In the genomic region with DNA sequence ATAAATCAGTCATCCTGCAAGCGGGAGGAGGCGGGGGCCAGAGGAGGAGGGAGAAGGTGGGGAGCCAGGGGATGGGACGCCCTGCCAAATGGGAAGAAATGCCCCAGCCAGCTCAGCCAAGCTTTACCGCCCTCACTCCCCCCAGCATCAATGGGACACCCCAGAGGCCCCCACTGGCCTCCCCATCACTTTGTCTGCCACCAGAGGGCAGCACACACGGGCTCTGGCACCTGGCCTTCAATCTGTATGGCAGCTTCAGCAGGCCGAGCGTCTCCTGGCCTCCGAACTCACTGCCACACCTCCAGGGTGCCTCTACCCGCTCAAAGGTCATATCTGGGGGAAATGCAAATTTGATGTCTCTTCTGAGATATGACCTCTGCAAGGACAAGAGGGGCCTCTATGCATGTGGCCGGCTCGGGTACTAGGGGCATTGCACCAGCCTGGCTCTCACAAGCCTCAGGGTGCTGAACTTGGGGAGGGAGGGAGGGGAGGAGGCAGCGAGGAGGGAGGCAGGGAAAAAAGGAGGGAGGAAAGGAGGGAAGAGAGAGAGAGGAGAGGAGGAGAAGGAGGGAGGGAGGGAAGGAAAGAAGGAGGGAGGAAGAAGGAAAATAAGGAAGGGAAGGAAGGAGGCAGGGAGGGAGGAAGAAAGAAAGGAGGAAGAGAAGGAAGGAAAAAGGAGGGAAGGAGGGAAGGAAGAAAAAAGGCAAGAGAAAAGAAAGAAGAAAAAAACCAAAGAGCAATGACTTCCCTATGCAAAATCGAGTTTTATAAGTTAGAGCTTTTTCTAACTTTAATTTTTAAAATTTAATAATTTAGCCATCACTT, we compare ENCODE assay signal across 1 cellular context.
TF ChIP-seq lines count a peak whose summit lies in the region.

No MANE protein-coding gene starts in this region.

TF ChIP-seq in K562, 482 proteins besides CTCF, POLR2A, EP300 and RAD21 (continued from another document and continues in another):
- TF ChIP-seq, protein P1, sequence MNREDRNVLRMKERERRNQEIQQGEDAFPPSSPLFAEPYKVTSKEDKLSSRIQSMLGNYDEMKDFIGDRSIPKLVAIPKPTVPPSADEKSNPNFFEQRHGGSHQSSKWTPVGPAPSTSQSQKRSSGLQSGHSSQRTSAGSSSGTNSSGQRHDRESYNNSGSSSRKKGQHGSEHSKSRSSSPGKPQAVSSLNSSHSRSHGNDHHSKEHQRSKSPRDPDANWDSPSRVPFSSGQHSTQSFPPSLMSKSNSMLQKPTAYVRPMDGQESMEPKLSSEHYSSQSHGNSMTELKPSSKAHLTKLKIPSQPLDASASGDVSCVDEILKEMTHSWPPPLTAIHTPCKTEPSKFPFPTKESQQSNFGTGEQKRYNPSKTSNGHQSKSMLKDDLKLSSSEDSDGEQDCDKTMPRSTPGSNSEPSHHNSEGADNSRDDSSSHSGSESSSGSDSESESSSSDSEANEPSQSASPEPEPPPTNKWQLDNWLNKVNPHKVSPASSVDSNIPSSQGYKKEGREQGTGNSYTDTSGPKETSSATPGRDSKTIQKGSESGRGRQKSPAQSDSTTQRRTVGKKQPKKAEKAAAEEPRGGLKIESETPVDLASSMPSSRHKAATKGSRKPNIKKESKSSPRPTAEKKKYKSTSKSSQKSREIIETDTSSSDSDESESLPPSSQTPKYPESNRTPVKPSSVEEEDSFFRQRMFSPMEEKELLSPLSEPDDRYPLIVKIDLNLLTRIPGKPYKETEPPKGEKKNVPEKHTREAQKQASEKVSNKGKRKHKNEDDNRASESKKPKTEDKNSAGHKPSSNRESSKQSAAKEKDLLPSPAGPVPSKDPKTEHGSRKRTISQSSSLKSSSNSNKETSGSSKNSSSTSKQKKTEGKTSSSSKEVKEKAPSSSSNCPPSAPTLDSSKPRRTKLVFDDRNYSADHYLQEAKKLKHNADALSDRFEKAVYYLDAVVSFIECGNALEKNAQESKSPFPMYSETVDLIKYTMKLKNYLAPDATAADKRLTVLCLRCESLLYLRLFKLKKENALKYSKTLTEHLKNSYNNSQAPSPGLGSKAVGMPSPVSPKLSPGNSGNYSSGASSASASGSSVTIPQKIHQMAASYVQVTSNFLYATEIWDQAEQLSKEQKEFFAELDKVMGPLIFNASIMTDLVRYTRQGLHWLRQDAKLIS (CRISPR knock-in tag; IDR thresholded peaks at IDR 0.05), result peak; percentile 67; the same call in 1 of the 2 replicates
- peak in 1 of 2 experiments; percentile 88; a peak in 2 of 4 replicates for TF ChIP-seq RCOR1 (IDR thresholded peaks at IDR 0.05; ENCODE audit: borderline replicate concordance in 1 of 2, low read depth in 2 of 2, low read length in 2 of 2)
- TF ChIP-seq, protein P2, sequence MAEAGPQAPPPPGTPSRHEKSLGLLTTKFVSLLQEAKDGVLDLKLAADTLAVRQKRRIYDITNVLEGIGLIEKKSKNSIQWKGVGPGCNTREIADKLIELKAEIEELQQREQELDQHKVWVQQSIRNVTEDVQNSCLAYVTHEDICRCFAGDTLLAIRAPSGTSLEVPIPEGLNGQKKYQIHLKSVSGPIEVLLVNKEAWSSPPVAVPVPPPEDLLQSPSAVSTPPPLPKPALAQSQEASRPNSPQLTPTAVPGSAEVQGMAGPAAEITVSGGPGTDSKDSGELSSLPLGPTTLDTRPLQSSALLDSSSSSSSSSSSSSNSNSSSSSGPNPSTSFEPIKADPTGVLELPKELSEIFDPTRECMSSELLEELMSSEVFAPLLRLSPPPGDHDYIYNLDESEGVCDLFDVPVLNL (CRISPR knock-in tag; IDR thresholded peaks at IDR 0.05; ENCODE audit: low read depth), result no peak
- no peak for TF ChIP-seq ZNF707 (CRISPR knock-in tag; conservative IDR thresholded peaks at IDR 0.05)
- TF ChIP-seq KLF6 (CRISPR knock-in tag; IDR thresholded peaks at IDR 0.05; ENCODE audit: borderline replicate concordance), result no peak
- TF ChIP-seq PYGO2 (tag; IDR thresholded peaks at IDR 0.05), result no peak
- TF ChIP-seq, protein P3, sequence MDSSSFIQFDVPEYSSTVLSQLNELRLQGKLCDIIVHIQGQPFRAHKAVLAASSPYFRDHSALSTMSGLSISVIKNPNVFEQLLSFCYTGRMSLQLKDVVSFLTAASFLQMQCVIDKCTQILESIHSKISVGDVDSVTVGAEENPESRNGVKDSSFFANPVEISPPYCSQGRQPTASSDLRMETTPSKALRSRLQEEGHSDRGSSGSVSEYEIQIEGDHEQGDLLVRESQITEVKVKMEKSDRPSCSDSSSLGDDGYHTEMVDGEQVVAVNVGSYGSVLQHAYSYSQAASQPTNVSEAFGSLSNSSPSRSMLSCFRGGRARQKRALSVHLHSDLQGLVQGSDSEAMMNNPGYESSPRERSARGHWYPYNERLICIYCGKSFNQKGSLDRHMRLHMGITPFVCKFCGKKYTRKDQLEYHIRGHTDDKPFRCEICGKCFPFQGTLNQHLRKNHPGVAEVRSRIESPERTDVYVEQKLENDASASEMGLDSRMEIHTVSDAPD (CRISPR knock-in tag; IDR thresholded peaks at IDR 0.05), result no peak
- TF ChIP-seq, protein P4, sequence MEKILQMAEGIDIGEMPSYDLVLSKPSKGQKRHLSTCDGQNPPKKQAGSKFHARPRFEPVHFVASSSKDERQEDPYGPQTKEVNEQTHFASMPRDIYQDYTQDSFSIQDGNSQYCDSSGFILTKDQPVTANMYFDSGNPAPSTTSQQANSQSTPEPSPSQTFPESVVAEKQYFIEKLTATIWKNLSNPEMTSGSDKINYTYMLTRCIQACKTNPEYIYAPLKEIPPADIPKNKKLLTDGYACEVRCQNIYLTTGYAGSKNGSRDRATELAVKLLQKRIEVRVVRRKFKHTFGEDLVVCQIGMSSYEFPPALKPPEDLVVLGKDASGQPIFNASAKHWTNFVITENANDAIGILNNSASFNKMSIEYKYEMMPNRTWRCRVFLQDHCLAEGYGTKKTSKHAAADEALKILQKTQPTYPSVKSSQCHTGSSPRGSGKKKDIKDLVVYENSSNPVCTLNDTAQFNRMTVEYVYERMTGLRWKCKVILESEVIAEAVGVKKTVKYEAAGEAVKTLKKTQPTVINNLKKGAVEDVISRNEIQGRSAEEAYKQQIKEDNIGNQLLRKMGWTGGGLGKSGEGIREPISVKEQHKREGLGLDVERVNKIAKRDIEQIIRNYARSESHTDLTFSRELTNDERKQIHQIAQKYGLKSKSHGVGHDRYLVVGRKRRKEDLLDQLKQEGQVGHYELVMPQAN (IDR thresholded peaks at IDR 0.05; ENCODE audit: borderline replicate concordance), result peak; percentile 58; the same call in 1 of the 2 replicates
- TF ChIP-seq MEF2A (IDR thresholded peaks at IDR 0.05; ENCODE audit: control insufficient read depth, low read depth, low read length), result no peak
- TF ChIP-seq YY1 (IDR thresholded peaks at IDR 0.05; ENCODE audit: borderline replicate concordance in 1 of 3, control insufficient read depth in 1 of 3, extremely low read depth in 1 of 3, insufficient read depth in 3 of 3, insufficient read length in 1 of 3, insufficient replicate concordance in 2 of 3, low read depth in 1 of 3, low read length in 2 of 3), result peak in 1 of 3 experiments; percentile 47
- TF ChIP-seq, protein P5, sequence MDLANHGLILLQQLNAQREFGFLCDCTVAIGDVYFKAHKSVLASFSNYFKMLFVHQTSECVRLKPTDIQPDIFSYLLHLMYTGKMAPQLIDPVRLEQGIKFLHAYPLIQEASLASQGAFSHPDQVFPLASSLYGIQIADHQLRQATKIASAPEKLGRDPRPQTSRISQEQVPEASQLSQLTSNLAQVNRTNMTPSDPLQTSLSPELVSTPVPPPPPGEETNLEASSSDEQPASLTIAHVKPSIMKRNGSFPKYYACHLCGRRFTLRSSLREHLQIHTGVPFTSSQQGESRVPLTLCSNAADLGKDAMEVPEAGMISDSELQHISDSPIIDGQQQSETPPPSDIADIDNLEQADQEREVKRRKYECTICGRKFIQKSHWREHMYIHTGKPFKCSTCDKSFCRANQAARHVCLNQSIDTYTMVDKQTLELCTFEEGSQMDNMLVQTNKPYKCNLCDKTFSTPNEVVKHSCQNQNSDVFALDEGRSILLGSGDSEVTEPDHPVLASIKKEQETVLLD (IDR thresholded peaks at IDR 0.05), result peak; percentile 31; the same call in 1 of the 2 replicates
- TF ChIP-seq ZNF24 (IDR thresholded peaks at IDR 0.05), result peak; percentile 59; the same call in 1 of the 2 replicates
- TF ChIP-seq ASH1L (IDR thresholded peaks at IDR 0.05; ENCODE audit: borderline replicate concordance, low read depth, partially characterized antibody), result peak; percentile 35
- TF ChIP-seq ZBTB8A (IDR thresholded peaks at IDR 0.05; ENCODE audit: partially characterized antibody), result no peak
- peak; percentile 12 for TF ChIP-seq POLR2B (IDR thresholded peaks at IDR 0.05; ENCODE audit: low read depth, partially characterized antibody)
- TF ChIP-seq, protein P6, sequence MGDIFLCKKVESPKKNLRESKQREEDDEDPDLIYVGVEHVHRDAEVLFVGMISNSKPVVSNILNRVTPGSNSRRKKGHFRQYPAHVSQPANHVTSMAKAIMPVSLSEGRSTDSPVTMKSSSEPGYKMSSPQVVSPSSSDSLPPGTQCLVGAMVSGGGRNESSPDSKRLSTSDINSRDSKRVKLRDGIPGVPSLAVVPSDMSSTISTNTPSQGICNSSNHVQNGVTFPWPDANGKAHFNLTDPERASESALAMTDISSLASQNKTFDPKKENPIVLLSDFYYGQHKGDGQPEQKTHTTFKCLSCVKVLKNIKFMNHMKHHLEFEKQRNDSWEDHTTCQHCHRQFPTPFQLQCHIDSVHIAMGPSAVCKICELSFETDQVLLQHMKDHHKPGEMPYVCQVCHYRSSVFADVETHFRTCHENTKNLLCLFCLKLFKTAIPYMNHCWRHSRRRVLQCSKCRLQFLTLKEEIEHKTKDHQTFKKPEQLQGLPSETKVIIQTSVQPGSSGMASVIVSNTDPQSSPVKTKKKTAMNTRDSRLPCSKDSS (IDR thresholded peaks at IDR 0.05; ENCODE audit: low read depth, partially characterized antibody), result peak; percentile 52
- TF ChIP-seq, protein P7, sequence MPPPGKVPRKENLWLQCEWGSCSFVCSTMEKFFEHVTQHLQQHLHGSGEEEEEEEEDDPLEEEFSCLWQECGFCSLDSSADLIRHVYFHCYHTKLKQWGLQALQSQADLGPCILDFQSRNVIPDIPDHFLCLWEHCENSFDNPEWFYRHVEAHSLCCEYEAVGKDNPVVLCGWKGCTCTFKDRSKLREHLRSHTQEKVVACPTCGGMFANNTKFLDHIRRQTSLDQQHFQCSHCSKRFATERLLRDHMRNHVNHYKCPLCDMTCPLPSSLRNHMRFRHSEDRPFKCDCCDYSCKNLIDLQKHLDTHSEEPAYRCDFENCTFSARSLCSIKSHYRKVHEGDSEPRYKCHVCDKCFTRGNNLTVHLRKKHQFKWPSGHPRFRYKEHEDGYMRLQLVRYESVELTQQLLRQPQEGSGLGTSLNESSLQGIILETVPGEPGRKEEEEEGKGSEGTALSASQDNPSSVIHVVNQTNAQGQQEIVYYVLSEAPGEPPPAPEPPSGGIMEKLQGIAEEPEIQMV (tag; conservative IDR thresholded peaks at IDR 0.05; ENCODE audit: low read depth), result peak; percentile 82
- TF ChIP-seq NR2C2 (CRISPR knock-in tag; IDR thresholded peaks at IDR 0.05), result no peak
- TF ChIP-seq NR2C2 (tag; IDR thresholded peaks at IDR 0.05), result peak; percentile 65
- TF ChIP-seq KHSRP (IDR thresholded peaks at IDR 0.05), result 0 out of 2 replicates have a peak, but pooled peaks have one; percentile 48
- TF ChIP-seq, protein P8, sequence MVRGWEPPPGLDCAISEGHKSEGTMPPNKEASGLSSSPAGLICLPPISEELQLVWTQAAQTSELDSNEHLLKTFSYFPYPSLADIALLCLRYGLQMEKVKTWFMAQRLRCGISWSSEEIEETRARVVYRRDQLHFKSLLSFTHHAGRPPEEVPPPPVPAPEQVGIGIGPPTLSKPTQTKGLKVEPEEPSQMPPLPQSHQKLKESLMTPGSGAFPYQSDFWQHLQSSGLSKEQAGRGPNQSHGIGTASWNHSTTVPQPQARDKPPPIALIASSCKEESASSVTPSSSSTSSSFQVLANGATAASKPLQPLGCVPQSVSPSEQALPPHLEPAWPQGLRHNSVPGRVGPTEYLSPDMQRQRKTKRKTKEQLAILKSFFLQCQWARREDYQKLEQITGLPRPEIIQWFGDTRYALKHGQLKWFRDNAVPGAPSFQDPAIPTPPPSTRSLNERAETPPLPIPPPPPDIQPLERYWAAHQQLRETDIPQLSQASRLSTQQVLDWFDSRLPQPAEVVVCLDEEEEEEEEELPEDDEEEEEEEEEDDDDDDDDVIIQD (CRISPR knock-in tag; IDR thresholded peaks at IDR 0.05), result no peak
- TF ChIP-seq RBM39 (optimal IDR thresholded peaks at IDR 0.05; ENCODE audit: low read depth, low read length), result peak; percentile 26
- TF ChIP-seq LCOR (CRISPR knock-in tag; IDR thresholded peaks at IDR 0.05), result no peak
- no peak for TF ChIP-seq ZNF232 (CRISPR knock-in tag; IDR thresholded peaks at IDR 0.05)
- TF ChIP-seq, protein P9, sequence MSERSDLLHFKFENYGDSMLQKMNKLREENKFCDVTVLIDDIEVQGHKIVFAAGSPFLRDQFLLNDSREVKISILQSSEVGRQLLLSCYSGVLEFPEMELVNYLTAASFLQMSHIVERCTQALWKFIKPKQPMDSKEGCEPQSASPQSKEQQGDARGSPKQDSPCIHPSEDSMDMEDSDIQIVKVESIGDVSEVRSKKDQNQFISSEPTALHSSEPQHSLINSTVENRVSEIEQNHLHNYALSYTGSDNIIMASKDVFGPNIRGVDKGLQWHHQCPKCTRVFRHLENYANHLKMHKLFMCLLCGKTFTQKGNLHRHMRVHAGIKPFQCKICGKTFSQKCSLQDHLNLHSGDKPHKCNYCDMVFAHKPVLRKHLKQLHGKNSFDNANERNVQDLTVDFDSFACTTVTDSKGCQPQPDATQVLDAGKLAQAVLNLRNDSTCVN (CRISPR knock-in tag; IDR thresholded peaks at IDR 0.05), result peak; percentile 93
- TF ChIP-seq PCBP2 (IDR thresholded peaks at IDR 0.05; ENCODE audit: low read depth, low read length, poor library complexity, severe bottlenecking), result peak; percentile 79
- TF ChIP-seq ELF4 (CRISPR knock-in tag; IDR thresholded peaks at IDR 0.05), result peak; percentile 93; the same call in 1 of the 2 replicates
- peak; percentile 93 for TF ChIP-seq HLTF (IDR thresholded peaks at IDR 0.05)
- no peak for TF ChIP-seq XRCC3 (IDR thresholded peaks at IDR 0.05)
- TF ChIP-seq, protein P10, sequence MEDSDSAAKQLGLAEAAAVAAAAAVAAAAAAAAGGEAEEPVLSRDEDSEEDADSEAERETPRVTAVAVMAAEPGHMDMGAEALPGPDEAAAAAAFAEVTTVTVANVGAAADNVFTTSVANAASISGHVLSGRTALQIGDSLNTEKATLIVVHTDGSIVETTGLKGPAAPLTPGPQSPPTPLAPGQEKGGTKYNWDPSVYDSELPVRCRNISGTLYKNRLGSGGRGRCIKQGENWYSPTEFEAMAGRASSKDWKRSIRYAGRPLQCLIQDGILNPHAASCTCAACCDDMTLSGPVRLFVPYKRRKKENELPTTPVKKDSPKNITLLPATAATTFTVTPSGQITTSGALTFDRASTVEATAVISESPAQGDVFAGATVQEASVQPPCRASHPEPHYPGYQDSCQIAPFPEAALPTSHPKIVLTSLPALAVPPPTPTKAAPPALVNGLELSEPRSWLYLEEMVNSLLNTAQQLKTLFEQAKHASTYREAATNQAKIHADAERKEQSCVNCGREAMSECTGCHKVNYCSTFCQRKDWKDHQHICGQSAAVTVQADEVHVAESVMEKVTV (CRISPR knock-in tag; IDR thresholded peaks at IDR 0.05), result peak; percentile 46; the same call in 1 of the 2 replicates
- TF ChIP-seq, protein P11, sequence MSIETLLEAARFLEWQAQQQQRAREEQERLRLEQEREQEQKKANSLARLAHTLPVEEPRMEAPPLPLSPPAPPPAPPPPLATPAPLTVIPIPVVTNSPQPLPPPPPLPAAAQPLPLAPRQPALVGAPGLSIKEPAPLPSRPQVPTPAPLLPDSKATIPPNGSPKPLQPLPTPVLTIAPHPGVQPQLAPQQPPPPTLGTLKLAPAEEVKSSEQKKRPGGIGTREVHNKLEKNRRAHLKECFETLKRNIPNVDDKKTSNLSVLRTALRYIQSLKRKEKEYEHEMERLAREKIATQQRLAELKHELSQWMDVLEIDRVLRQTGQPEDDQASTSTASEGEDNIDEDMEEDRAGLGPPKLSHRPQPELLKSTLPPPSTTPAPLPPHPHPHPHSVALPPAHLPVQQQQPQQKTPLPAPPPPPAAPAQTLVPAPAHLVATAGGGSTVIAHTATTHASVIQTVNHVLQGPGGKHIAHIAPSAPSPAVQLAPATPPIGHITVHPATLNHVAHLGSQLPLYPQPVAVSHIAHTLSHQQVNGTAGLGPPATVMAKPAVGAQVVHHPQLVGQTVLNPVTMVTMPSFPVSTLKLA (conservative IDR thresholded peaks at IDR 0.05), result no peak
- no peak for TF ChIP-seq ZNF121 (CRISPR knock-in tag; conservative IDR thresholded peaks at IDR 0.05)
- TF ChIP-seq ZNF780A (CRISPR knock-in tag; IDR thresholded peaks at IDR 0.05), result no peak
